Comparison of ENCODE assay signal across 1 cellular context in the genomic region with DNA sequence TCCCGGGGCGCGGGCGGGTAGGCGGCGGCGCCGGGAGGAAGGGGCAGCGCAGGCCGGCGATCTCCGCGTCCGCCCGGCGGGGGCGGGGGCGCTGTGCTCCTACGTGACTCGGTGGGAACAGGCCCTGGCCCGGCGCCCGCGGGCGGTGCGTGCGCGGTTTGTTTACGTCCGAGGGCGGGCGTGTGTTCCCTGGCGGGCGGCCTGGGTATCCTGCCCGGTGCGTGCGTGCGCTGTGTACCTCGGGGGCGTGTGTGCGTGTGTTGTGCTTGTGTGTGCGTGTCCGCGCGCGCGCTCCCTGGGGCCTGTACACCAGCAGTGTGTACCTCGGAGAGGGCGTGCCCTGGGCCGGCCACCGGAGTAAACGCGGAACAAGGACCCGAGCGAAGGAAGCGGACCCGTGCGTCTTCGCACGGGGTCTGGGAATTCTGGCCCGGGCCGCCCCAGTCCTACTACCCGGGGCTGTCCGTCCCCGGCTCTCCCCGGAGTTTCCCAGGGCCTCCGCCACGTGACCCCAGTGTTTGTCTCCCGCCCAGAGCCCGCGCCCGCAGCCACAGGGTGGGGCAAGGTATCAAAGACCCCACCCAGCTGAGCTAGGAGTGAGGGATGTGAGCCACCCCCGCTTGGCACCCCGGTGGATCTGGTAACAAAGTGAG.
TF ChIP-seq lines count a peak whose summit lies in the region.

No MANE protein-coding gene starts in this region.

TF ChIP-seq in HEK293, 187 proteins besides CTCF, POLR2A, EP300 and RAD21 (continued from another document and continues in another):
- TF ChIP-seq, protein P1, sequence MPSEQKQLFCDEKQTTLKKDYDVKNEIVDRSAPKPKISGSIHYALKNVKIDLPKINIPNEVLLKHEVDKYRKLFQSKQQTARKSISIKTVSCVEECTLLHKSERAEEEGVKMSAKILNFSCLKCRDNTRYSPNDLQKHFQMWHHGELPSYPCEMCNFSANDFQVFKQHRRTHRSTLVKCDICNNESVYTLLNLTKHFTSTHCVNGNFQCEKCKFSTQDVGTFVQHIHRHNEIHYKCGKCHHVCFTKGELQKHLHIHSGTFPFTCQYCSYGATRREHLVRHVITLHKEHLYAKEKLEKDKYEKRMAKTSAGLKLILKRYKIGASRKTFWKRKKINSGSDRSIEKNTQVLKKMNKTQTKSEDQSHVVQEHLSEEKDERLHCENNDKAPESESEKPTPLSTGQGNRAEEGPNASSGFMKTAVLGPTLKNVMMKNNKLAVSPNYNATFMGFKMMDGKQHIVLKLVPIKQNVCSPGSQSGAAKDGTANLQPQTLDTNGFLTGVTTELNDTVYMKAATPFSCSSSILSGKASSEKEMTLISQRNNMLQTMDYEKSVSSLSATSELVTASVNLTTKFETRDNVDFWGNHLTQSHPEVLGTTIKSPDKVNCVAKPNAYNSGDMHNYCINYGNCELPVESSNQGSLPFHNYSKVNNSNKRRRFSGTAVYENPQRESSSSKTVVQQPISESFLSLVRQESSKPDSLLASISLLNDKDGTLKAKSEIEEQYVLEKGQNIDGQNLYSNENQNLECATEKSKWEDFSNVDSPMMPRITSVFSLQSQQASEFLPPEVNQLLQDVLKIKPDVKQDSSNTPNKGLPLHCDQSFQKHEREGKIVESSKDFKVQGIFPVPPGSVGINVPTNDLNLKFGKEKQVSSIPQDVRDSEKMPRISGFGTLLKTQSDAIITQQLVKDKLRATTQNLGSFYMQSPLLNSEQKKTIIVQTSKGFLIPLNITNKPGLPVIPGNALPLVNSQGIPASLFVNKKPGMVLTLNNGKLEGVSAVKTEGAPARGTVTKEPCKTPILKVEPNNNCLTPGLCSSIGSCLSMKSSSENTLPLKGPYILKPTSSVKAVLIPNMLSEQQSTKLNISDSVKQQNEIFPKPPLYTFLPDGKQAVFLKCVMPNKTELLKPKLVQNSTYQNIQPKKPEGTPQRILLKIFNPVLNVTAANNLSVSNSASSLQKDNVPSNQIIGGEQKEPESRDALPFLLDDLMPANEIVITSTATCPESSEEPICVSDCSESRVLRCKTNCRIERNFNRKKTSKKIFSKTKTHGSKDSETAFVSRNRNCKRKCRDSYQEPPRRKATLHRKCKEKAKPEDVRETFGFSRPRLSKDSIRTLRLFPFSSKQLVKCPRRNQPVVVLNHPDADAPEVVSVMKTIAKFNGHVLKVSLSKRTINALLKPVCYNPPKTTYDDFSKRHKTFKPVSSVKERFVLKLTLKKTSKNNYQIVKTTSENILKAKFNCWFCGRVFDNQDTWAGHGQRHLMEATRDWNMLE (tag by site-specific recombination; conservative IDR thresholded peaks at IDR 0.05; ENCODE audit: low read depth), result no peak
- TF ChIP-seq ZNF555 (tag by site-specific recombination; conservative IDR thresholded peaks at IDR 0.05) (no peak), TCF7L2 (IDR thresholded peaks at IDR 0.05; ENCODE audit: borderline replicate concordance, low read depth, low read length) (no peak), ZNF792 (tag by site-specific recombination; IDR thresholded peaks at IDR 0.05) (no peak), ZSCAN16 (tag by site-specific recombination; IDR thresholded peaks at IDR 0.05) (no peak), ZNF596 (tag by site-specific recombination; IDR thresholded peaks at IDR 0.05) (0 out of 2 replicates have a peak, but pooled peaks have one; percentile 5), ZNF768 (tag by site-specific recombination; IDR thresholded peaks at IDR 0.05) (no peak), KLF7 (tag by site-specific recombination; IDR thresholded peaks at IDR 0.05; ENCODE audit: borderline replicate concordance) (peak; percentile 30; the same call in 1 of the 2 replicates), ZSCAN30 (tag by site-specific recombination; IDR thresholded peaks at IDR 0.05) (peak; percentile 15; the same call in 1 of the 2 replicates), ZNF239 (tag by site-specific recombination; IDR thresholded peaks at IDR 0.05) (no peak), ZBTB1 (tag by site-specific recombination; IDR thresholded peaks at IDR 0.05) (no peak), ZNF549 (tag by site-specific recombination; IDR thresholded peaks at IDR 0.05) (no peak), ZNF274 (IDR thresholded peaks at IDR 0.05; ENCODE audit: low read length) (no peak), ZNF274 (tag by site-specific recombination; IDR thresholded peaks at IDR 0.05; ENCODE audit: borderline replicate concordance) (no peak), ZNF621 (tag by site-specific recombination; IDR thresholded peaks at IDR 0.05) (no peak), ZBTB20 (tag by site-specific recombination; IDR thresholded peaks at IDR 0.05) (peak; percentile 38; the same call in 1 of the 2 replicates), ZBTB7A (tag by site-specific recombination; IDR thresholded peaks at IDR 0.05; ENCODE audit: low read depth) (no peak; the same call in 1 of the 2 replicates), RBAK (tag by site-specific recombination; IDR thresholded peaks at IDR 0.05) (no peak), SCRT2 (tag by site-specific recombination; IDR thresholded peaks at IDR 0.05) (no peak), ZNF626 (tag by site-specific recombination; IDR thresholded peaks at IDR 0.05) (no peak), ZNF623 (tag by site-specific recombination; IDR thresholded peaks at IDR 0.05) (no peak), ZNF248 (tag by site-specific recombination; IDR thresholded peaks at IDR 0.05) (no peak), HOXD13 (CRISPR knock-in tag; IDR thresholded peaks at IDR 0.05; ENCODE audit: borderline replicate concordance) (no peak), YY2 (tag by site-specific recombination; IDR thresholded peaks at IDR 0.05) (no peak), ZNF560 (tag by site-specific recombination; IDR thresholded peaks at IDR 0.05; ENCODE audit: borderline replicate concordance) (no peak), ZNF426 (tag by site-specific recombination; IDR thresholded peaks at IDR 0.05) (no peak), ZNF37A (tag by site-specific recombination; IDR thresholded peaks at IDR 0.05) (no peak), REPIN1 (tag by site-specific recombination; IDR thresholded peaks at IDR 0.05; ENCODE audit: low read depth) (no peak), KLF10 (tag by site-specific recombination; IDR thresholded peaks at IDR 0.05) (no peak), ZNF133 (tag by site-specific recombination; IDR thresholded peaks at IDR 0.05) (no peak), HOXC10 (CRISPR knock-in tag; IDR thresholded peaks at IDR 0.05) (no peak), ZSCAN23 (tag by site-specific recombination; IDR thresholded peaks at IDR 0.05) (0 out of 2 replicates have a peak, but pooled peaks have one; percentile 20), ZNF10 (tag by site-specific recombination; IDR thresholded peaks at IDR 0.05) (no peak), ZXDB (tag by site-specific recombination; IDR thresholded peaks at IDR 0.05) (peak; percentile 46; the same call in 1 of the 2 replicates), ZNF501 (tag by site-specific recombination; IDR thresholded peaks at IDR 0.05) (no peak), ZNF391 (tag by site-specific recombination; IDR thresholded peaks at IDR 0.05; ENCODE audit: borderline replicate concordance, low read depth) (no peak)
- TF ChIP-seq, protein P2, sequence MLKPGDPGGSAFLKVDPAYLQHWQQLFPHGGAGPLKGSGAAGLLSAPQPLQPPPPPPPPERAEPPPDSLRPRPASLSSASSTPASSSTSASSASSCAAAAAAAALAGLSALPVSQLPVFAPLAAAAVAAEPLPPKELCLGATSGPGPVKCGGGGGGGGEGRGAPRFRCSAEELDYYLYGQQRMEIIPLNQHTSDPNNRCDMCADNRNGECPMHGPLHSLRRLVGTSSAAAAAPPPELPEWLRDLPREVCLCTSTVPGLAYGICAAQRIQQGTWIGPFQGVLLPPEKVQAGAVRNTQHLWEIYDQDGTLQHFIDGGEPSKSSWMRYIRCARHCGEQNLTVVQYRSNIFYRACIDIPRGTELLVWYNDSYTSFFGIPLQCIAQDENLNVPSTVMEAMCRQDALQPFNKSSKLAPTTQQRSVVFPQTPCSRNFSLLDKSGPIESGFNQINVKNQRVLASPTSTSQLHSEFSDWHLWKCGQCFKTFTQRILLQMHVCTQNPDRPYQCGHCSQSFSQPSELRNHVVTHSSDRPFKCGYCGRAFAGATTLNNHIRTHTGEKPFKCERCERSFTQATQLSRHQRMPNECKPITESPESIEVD (tag by site-specific recombination; IDR thresholded peaks at IDR 0.05), result no peak
- TF ChIP-seq, protein P3, sequence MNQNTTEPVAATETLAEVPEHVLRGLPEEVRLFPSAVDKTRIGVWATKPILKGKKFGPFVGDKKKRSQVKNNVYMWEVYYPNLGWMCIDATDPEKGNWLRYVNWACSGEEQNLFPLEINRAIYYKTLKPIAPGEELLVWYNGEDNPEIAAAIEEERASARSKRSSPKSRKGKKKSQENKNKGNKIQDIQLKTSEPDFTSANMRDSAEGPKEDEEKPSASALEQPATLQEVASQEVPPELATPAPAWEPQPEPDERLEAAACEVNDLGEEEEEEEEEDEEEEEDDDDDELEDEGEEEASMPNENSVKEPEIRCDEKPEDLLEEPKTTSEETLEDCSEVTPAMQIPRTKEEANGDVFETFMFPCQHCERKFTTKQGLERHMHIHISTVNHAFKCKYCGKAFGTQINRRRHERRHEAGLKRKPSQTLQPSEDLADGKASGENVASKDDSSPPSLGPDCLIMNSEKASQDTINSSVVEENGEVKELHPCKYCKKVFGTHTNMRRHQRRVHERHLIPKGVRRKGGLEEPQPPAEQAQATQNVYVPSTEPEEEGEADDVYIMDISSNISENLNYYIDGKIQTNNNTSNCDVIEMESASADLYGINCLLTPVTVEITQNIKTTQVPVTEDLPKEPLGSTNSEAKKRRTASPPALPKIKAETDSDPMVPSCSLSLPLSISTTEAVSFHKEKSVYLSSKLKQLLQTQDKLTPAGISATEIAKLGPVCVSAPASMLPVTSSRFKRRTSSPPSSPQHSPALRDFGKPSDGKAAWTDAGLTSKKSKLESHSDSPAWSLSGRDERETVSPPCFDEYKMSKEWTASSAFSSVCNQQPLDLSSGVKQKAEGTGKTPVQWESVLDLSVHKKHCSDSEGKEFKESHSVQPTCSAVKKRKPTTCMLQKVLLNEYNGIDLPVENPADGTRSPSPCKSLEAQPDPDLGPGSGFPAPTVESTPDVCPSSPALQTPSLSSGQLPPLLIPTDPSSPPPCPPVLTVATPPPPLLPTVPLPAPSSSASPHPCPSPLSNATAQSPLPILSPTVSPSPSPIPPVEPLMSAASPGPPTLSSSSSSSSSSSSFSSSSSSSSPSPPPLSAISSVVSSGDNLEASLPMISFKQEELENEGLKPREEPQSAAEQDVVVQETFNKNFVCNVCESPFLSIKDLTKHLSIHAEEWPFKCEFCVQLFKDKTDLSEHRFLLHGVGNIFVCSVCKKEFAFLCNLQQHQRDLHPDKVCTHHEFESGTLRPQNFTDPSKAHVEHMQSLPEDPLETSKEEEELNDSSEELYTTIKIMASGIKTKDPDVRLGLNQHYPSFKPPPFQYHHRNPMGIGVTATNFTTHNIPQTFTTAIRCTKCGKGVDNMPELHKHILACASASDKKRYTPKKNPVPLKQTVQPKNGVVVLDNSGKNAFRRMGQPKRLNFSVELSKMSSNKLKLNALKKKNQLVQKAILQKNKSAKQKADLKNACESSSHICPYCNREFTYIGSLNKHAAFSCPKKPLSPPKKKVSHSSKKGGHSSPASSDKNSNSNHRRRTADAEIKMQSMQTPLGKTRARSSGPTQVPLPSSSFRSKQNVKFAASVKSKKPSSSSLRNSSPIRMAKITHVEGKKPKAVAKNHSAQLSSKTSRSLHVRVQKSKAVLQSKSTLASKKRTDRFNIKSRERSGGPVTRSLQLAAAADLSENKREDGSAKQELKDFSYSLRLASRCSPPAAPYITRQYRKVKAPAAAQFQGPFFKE (tag by site-specific recombination; IDR thresholded peaks at IDR 0.05; ENCODE audit: borderline replicate concordance), result no peak
- TF ChIP-seq, protein P4, sequence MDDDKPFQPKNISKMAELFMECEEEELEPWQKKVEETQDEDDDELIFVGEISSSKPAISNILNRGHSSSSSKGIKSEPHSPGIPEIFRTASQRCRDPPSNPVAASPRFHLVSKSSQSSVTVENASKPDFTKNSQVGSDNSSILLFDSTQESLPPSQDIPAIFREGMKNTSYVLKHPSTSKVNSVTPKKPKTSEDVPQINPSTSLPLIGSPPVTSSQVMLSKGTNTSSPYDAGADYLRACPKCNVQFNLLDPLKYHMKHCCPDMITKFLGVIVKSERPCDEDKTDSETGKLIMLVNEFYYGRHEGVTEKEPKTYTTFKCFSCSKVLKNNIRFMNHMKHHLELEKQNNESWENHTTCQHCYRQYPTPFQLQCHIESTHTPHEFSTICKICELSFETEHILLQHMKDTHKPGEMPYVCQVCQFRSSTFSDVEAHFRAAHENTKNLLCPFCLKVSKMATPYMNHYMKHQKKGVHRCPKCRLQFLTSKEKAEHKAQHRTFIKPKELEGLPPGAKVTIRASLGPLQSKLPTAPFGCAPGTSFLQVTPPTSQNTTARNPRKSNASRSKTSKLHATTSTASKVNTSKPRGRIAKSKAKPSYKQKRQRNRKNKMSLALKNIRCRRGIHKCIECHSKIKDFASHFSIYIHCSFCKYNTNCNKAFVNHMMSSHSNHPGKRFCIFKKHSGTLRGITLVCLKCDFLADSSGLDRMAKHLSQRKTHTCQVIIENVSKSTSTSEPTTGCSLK (tag by site-specific recombination; IDR thresholded peaks at IDR 0.05), result no peak
- TF ChIP-seq, protein P5, sequence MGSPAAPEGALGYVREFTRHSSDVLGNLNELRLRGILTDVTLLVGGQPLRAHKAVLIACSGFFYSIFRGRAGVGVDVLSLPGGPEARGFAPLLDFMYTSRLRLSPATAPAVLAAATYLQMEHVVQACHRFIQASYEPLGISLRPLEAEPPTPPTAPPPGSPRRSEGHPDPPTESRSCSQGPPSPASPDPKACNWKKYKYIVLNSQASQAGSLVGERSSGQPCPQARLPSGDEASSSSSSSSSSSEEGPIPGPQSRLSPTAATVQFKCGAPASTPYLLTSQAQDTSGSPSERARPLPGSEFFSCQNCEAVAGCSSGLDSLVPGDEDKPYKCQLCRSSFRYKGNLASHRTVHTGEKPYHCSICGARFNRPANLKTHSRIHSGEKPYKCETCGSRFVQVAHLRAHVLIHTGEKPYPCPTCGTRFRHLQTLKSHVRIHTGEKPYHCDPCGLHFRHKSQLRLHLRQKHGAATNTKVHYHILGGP (tag by site-specific recombination; IDR thresholded peaks at IDR 0.05), result no peak
- TF ChIP-seq, protein P6, sequence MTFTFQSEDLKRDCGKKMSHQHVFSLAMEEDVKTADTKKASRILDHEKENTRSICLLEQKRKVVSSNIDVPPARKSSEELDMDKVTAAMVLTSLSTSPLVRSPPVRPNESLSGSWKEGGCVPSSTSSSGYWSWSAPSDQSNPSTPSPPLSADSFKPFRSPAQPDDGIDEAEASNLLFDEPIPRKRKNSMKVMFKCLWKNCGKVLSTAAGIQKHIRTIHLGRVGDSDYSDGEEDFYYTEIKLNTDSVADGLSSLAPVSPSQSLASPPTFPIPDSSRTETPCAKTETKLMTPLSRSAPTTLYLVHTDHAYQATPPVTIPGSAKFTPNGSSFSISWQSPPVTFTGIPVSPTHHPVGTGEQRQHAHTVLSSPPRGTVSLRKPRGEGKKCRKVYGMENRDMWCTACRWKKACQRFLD (tag by site-specific recombination; IDR thresholded peaks at IDR 0.05), result no peak
- TF ChIP-seq, protein P7, sequence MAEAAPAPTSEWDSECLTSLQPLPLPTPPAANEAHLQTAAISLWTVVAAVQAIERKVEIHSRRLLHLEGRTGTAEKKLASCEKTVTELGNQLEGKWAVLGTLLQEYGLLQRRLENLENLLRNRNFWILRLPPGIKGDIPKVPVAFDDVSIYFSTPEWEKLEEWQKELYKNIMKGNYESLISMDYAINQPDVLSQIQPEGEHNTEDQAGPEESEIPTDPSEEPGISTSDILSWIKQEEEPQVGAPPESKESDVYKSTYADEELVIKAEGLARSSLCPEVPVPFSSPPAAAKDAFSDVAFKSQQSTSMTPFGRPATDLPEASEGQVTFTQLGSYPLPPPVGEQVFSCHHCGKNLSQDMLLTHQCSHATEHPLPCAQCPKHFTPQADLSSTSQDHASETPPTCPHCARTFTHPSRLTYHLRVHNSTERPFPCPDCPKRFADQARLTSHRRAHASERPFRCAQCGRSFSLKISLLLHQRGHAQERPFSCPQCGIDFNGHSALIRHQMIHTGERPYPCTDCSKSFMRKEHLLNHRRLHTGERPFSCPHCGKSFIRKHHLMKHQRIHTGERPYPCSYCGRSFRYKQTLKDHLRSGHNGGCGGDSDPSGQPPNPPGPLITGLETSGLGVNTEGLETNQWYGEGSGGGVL (tag by site-specific recombination; IDR thresholded peaks at IDR 0.05), result no peak
